In the genomic region with DNA sequence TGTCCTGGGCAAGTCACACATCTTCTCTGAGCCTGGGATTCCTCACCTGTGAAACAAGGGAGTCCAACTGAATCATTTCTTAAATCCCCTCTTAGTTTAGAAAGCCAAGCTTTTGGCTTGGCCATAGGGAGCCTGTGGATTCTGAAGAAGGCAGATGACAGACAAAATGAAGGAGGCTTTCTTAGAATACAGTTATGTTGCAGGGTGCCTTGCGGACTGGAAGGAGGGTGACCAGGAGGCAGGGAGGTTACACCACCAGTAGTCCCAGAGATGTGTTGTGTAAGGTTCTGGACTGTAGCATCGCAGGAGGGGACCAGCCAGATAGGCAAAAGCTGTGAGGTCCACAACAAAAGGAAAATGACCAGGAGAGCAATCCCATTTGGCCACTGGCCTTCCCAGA, we compare ENCODE assay signal across 15 cellular contexts. TPM values are rescaled to one million over a fixed set of nuclear protein-coding genes. Genes with fewer than 3 reads are reported as not detected.
DNase-seq lines count a peak whose midpoint lies in the region; ATAC-seq and TF ChIP-seq lines count a peak whose summit lies in the region.
"Had no signal": no experiment of that assay in that cellular context is flagged by ENCODE, and none has a peak within 500 bp of the region (broad histone marks: within the 10 kb centered on the region; RNA-seq: fewer than 3 reads in every experiment).

No MANE protein-coding gene starts in this region.

- no peak overlapping the region for H3K4me3 ChIP-seq in BLaER1 treated with 17β-estradiol and CSF1 and Interleukin-3, amounts not matched to agents 10 nM and 100 nM
- H3K4me3 ChIP-seq in naive thymus-derived CD4-positive, alpha-beta T cell (ENCODE audit: low read length): no peak overlapping the region
- H3K4me3 ChIP-seq: GM12878 had no signal

- no peak overlapping the region for H3K9ac ChIP-seq in BLaER1 treated with 17β-estradiol and CSF1 and Interleukin-3, amounts not matched to agents 10 nM and 100 nM

- no peak overlapping the region for H3K27ac Mint-ChIP-seq in osteocyte (ENCODE audit: unreplicated experiment)
- peak overlapping the region in 1 of 9 donors; percentile 38 for H3K27ac Mint-ChIP-seq in naive thymus-derived CD4-positive, alpha-beta T cell
- no peak overlapping the region for H3K27ac Mint-ChIP-seq in activated T-helper 2 cell treated with anti-CD3 and anti-CD28 coated beads, Interferon-gamma antibody, Interleukin-2, Interleukin-4, amounts not matched to agents 10 μg/mL and 5 μg/mL and 100 μg/mL, durations not matched to agents 14 hours and 24 hours and 36 hours
- H3K27ac Mint-ChIP-seq: CD8-positive, alpha-beta T cell had no signal

- no peak for TF ChIP-seq CTCF in osteocyte (IDR thresholded peaks at IDR 0.05)

- H3K9me3 ChIP-seq in BLaER1 treated with 17β-estradiol and CSF1 and Interleukin-3, amounts not matched to agents 10 nM and 100 nM (replicated peaks in 1 of 11): peaks cover 21 to 46% (median 28%) of the 10 kb centered on the region in 11 experiments
- peaks cover 0 to 14% (median 0%) of the 10 kb centered on the region in 3 experiments for H3K9me3 ChIP-seq in naive thymus-derived CD4-positive, alpha-beta T cell (ENCODE audit: control insufficient read depth in 2 of 3, low read length in 3 of 3)

- H3K27me3 Mint-ChIP-seq in osteocyte (ENCODE audit: unreplicated experiment): peaks cover 17% of the 10 kb centered on the region
- peaks cover 0 to 46% (median 4%) of the 10 kb centered on the region in 5 donors for H3K27me3 Mint-ChIP-seq in naive thymus-derived CD4-positive, alpha-beta T cell
- H3K27me3 Mint-ChIP-seq in activated T-helper 2 cell treated with anti-CD3 and anti-CD28 coated beads, Interferon-gamma antibody, Interleukin-2, Interleukin-4, amounts not matched to agents 10 μg/mL and 5 μg/mL and 100 μg/mL, durations not matched to agents 14 hours and 24 hours and 36 hours (ENCODE audit: low read depth): peaks cover 36% of the 10 kb centered on the region

- peaks cover 0 to 3% (median 0%) of the 10 kb centered on the region in 11 experiments; a peak in 1 of 22 replicates for H3K36me3 ChIP-seq in BLaER1 treated with 17β-estradiol and CSF1 and Interleukin-3, amounts not matched to agents 10 nM and 100 nM
- H3K36me3 ChIP-seq in naive thymus-derived CD4-positive, alpha-beta T cell (ENCODE audit: control insufficient read depth in 2 of 3, insufficient read depth in 3 of 3, low read length in 3 of 3): no peaks in the 10 kb centered on the region

- DNase-seq in ecto neural progenitor cell (ENCODE audit: low spot score): peak; percentile 31
- DNase-seq in osteocyte (ENCODE audit: extremely low spot score, unreplicated experiment): peak; percentile 32
- DNase-seq in naive thymus-derived CD4-positive, alpha-beta T cell: no peak
- DNase-seq in activated T-helper 2 cell treated with anti-CD3 and anti-CD28 coated beads, Interferon-gamma antibody, Interleukin-2, Interleukin-4, amounts not matched to agents 10 μg/mL and 5 μg/mL and 100 μg/mL, durations not matched to agents 14 hours and 24 hours and 36 hours (ENCODE audit: low spot score): no peak
- DNase-seq: ACHN; AML-193; Calu3; CD8-positive, alpha-beta T cell; H9 had no signal

- intact Hi-C loops in naive thymus-derived CD4-positive, alpha-beta T cell (cut with micrococcal nuclease): no loop called here
- intact Hi-C loops in activated T-helper 2 cell treated with anti-CD3 and anti-CD28 coated beads, Interferon-gamma antibody, Interleukin-2, Interleukin-4, amounts not matched to agents 10 μg/mL and 5 μg/mL and 100 μg/mL, durations not matched to agents 14 hours and 24 hours and 36 hours (cut with micrococcal nuclease): no loop called here

- H3K36me3 Mint-ChIP-seq in osteocyte (ENCODE audit: unreplicated experiment): no peaks in the 10 kb centered on the region
- H3K36me3 Mint-ChIP-seq in naive thymus-derived CD4-positive, alpha-beta T cell: peaks cover 6 to 12% (median 9%) of the 10 kb centered on the region in 5 donors
- H3K36me3 Mint-ChIP-seq in activated T-helper 2 cell treated with anti-CD3 and anti-CD28 coated beads, Interferon-gamma antibody, Interleukin-2, Interleukin-4, amounts not matched to agents 10 μg/mL and 5 μg/mL and 100 μg/mL, durations not matched to agents 14 hours and 24 hours and 36 hours (ENCODE audit: low read depth): no peaks in the 10 kb centered on the region
- H3K36me3 Mint-ChIP-seq: CD8-positive, alpha-beta T cell had no signal

- H3K9me3 Mint-ChIP-seq in osteocyte (ENCODE audit: unreplicated experiment): peaks cover 17% of the 10 kb centered on the region
- peaks cover 5 to 25% (median 13%) of the 10 kb centered on the region in 11 donors for H3K9me3 Mint-ChIP-seq in naive thymus-derived CD4-positive, alpha-beta T cell
- peaks cover 16% of the 10 kb centered on the region for H3K9me3 Mint-ChIP-seq in activated T-helper 2 cell treated with anti-CD3 and anti-CD28 coated beads, Interferon-gamma antibody, Interleukin-2, Interleukin-4, amounts not matched to agents 10 μg/mL and 5 μg/mL and 100 μg/mL, durations not matched to agents 14 hours and 24 hours and 36 hours

- no peak for ATAC-seq in GM18502 (IDR thresholded peaks at IDR 0.05; ENCODE audit: poor library complexity, unreplicated experiment)
- ATAC-seq in naive thymus-derived CD4-positive, alpha-beta T cell: no peak
- ATAC-seq: CD8-positive, alpha-beta T cell; GM12878 had no signal

- H4K20me1 ChIP-seq in BLaER1 treated with 17β-estradiol and CSF1 and Interleukin-3, amounts not matched to agents 10 nM and 100 nM: no peaks in the 10 kb centered on the region

- H3K27ac ChIP-seq in BLaER1 treated with 17β-estradiol and CSF1 and Interleukin-3, amounts not matched to agents 10 nM and 100 nM: no peak overlapping the region
- no peak overlapping the region for H3K27ac ChIP-seq in naive thymus-derived CD4-positive, alpha-beta T cell (ENCODE audit: low read depth, low read length)

- H3K4me1 ChIP-seq in BLaER1 treated with 17β-estradiol and CSF1 and Interleukin-3, amounts not matched to agents 10 nM and 100 nM: peaks cover 17 to 46% (median 37%) of the 10 kb centered on the region in 10 experiments
- no peaks in the 10 kb centered on the region for H3K4me1 ChIP-seq in naive thymus-derived CD4-positive, alpha-beta T cell (ENCODE audit: control insufficient read depth in 2 of 2, insufficient read depth in 2 of 2, low read length in 2 of 2)

- peaks cover 8% of the 10 kb centered on the region for H3K4me1 Mint-ChIP-seq in osteocyte (ENCODE audit: unreplicated experiment)
- H3K4me1 Mint-ChIP-seq in naive thymus-derived CD4-positive, alpha-beta T cell: peaks cover 4 to 13% (median 6%) of the 10 kb centered on the region in 7 donors
- no peaks in the 10 kb centered on the region for H3K4me1 Mint-ChIP-seq in activated T-helper 2 cell treated with anti-CD3 and anti-CD28 coated beads, Interferon-gamma antibody, Interleukin-2, Interleukin-4, amounts not matched to agents 10 μg/mL and 5 μg/mL and 100 μg/mL, durations not matched to agents 14 hours and 24 hours and 36 hours (ENCODE audit: low read depth)
- H3K4me1 Mint-ChIP-seq: IgD-negative memory B cell had no signal

- H3K4me3 Mint-ChIP-seq in osteocyte (ENCODE audit: unreplicated experiment): no peak overlapping the region
- H3K4me3 Mint-ChIP-seq in naive thymus-derived CD4-positive, alpha-beta T cell: no peak overlapping the region
- H3K4me3 Mint-ChIP-seq in activated T-helper 2 cell treated with anti-CD3 and anti-CD28 coated beads, Interferon-gamma antibody, Interleukin-2, Interleukin-4, amounts not matched to agents 10 μg/mL and 5 μg/mL and 100 μg/mL, durations not matched to agents 14 hours and 24 hours and 36 hours (ENCODE audit: low read depth): no peak overlapping the region
- H3K4me3 Mint-ChIP-seq: CD8-positive, alpha-beta T cell; H9 had no signal

- POLR2A ChIA-PET in naive thymus-derived CD4-positive, alpha-beta T cell (lab: Charles Lee): no interaction called here

- CTCF ChIA-PET in naive thymus-derived CD4-positive, alpha-beta T cell (lab: Charles Lee): no interaction called here

- H3K27me3 ChIP-seq in BLaER1 treated with 17β-estradiol and CSF1 and Interleukin-3, amounts not matched to agents 10 nM and 100 nM: no peaks in the 10 kb centered on the region
- peaks cover 0 to 4% of the 10 kb centered on the region in 2 donors for H3K27me3 ChIP-seq in naive thymus-derived CD4-positive, alpha-beta T cell (ENCODE audit: control insufficient read depth in 2 of 2, insufficient read depth in 2 of 2, low read length in 2 of 2)

- peak overlapping the region in 7 of 11 experiments; percentile 74 to 94 (median 77); a peak in 9 of 22 replicates for H3K4me2 ChIP-seq in BLaER1 treated with 17β-estradiol and CSF1 and Interleukin-3, amounts not matched to agents 10 nM and 100 nM

RNA-seq across cellular contexts. Expression of gene ACVR1B, which starts 8.2 kb away (rescaled TPM):
- total RNA-seq in osteocyte: 15.2 and 15.8 TPM in 2 replicates
- total RNA-seq in naive thymus-derived CD4-positive, alpha-beta T cell: 10 to 100 TPM in 4 of 5 experiments, 1 to 10 TPM in 1; 4.9 to 14.8 (median 14.2) TPM
- polyA plus RNA-seq in naive thymus-derived CD4-positive, alpha-beta T cell: 1 to 10 TPM; 2.5 to 2.9 TPM
- 2.4 and 2.5 TPM in 2 replicates for total RNA-seq in activated T-helper 2 cell treated with anti-CD3 and anti-CD28 coated beads, Interferon-gamma antibody, Interleukin-2, Interleukin-4, amounts not matched to agents 10 μg/mL and 5 μg/mL and 100 μg/mL, durations not matched to agents 14 hours and 24 hours and 36 hours

RNA-seq across cellular contexts. Expression of gene ACVRL1, which starts 36.0 kb away (rescaled TPM):
- total RNA-seq in osteocyte: not detected in 2 replicates
- total RNA-seq in naive thymus-derived CD4-positive, alpha-beta T cell: under 1 TPM in 2 of 5 experiments, not detected in 3; 0.64 to 0.70 TPM
- polyA plus RNA-seq in naive thymus-derived CD4-positive, alpha-beta T cell: not detected
- total RNA-seq in activated T-helper 2 cell treated with anti-CD3 and anti-CD28 coated beads, Interferon-gamma antibody, Interleukin-2, Interleukin-4, amounts not matched to agents 10 μg/mL and 5 μg/mL and 100 μg/mL, durations not matched to agents 14 hours and 24 hours and 36 hours: not detected in 2 replicates
- total RNA-seq: Calu3; CD8-positive, alpha-beta T cell; GM12878; H9; HepG2 had no signal
- polyA plus RNA-seq: GM12878, HepG2, IgD-negative memory B cell had no signal

RNA-seq across cellular contexts. Expression of gene ANKRD33, which starts 55.4 kb away (rescaled TPM):
- not detected in 2 replicates for total RNA-seq in osteocyte
- not detected for total RNA-seq in naive thymus-derived CD4-positive, alpha-beta T cell
- polyA plus RNA-seq in naive thymus-derived CD4-positive, alpha-beta T cell: not detected
- total RNA-seq in activated T-helper 2 cell treated with anti-CD3 and anti-CD28 coated beads, Interferon-gamma antibody, Interleukin-2, Interleukin-4, amounts not matched to agents 10 μg/mL and 5 μg/mL and 100 μg/mL, durations not matched to agents 14 hours and 24 hours and 36 hours: not detected in 2 replicates
- total RNA-seq: Calu3; CD8-positive, alpha-beta T cell; GM12878; HepG2 had no signal
- polyA plus RNA-seq: BJ, GM12878, IgD-negative memory B cell had no signal

Comparison
In these comparisons a context has a peak if more than half of its experiments do, and no peak if none do; other contexts are left out.
1. DNase-seq: peak in ecto neural progenitor cell (single experiment) and osteocyte (single experiment); none in naive thymus-derived CD4-positive, alpha-beta T cell (0 of 9) and activated T-helper 2 cell treated with anti-CD3 and anti-CD28 coated beads, Interferon-gamma antibody, Interleukin-2, Interleukin-4, amounts not matched to agents 10 μg/mL and 5 μg/mL and 100 μg/mL, durations not matched to agents 14 hours and 24 hours and 36 hours (single experiment).